Comparison of ENCODE assay signal across 24 cellular contexts in genomic region chr6:13664703-13665352, GRCh38. TPM values are rescaled to one million over a fixed set of nuclear protein-coding genes. Genes with fewer than 3 reads are reported as not detected.
DNase-seq lines count a peak whose midpoint lies in the region; ATAC-seq and TF ChIP-seq lines count a peak whose summit lies in the region.
"Had no signal": no experiment of that assay in that cellular context is flagged by ENCODE, and none has a peak within 500 bp of the region (broad histone marks: within the 10 kb centered on the region; RNA-seq: fewer than 3 reads in every experiment).

No MANE protein-coding gene starts in this region.

- peak overlapping the region; percentile 23 for H3K4me2 ChIP-seq in Loucy (ENCODE audit: low read depth, low read length, poor library complexity, severe bottlenecking)
- no peak overlapping the region for H3K4me2 ChIP-seq in fibroblast of lung (ENCODE audit: extremely low read depth, insufficient read depth, low read length)

- H3K27me3 Mint-ChIP-seq in osteocyte (ENCODE audit: unreplicated experiment): no peaks in the 10 kb centered on the region
- H3K27me3 Mint-ChIP-seq: activated CD4-positive, alpha-beta T cell treated with anti-CD3 and anti-CD28 coated beads, Interleukin-2, amount 10 ng/mL, durations not matched to agents 24 days and 14 days; IgD-negative memory B cell; stimulated activated memory B cell treated with anti-CD40 and anti-IgM and Interleukin-4, amounts not matched to agents 10 μg/mL and 1 μg/mL and 100 μg/mL, for 72 hours had no signal

- H3K4me1 Mint-ChIP-seq in osteocyte (ENCODE audit: unreplicated experiment): peaks cover 46% of the 10 kb centered on the region

- H3K9ac ChIP-seq in Loucy (ENCODE audit: low read depth, low read length, poor library complexity, severe bottlenecking) (no peak overlapping the region), fibroblast of lung (ENCODE audit: insufficient read depth, low read length) (no peak overlapping the region)

- no peaks in the 10 kb centered on the region for H3K9me2 ChIP-seq in Loucy (replicated peaks; ENCODE audit: low read depth, low read length)

- TF ChIP-seq CTCF in Loucy (conservative IDR thresholded peaks at IDR 0.05; ENCODE audit: low read length) (no peak), fibroblast of lung (conservative IDR thresholded peaks at IDR 0.05 in 1 of 2, IDR thresholded peaks at IDR 0.05 in 1 of 2; ENCODE audit: low read depth in 1 of 2, low read length in 2 of 2) (no peak), osteocyte (IDR thresholded peaks at IDR 0.05) (no peak), uterus (IDR thresholded peaks at IDR 0.05) (no peak)

- H3K27ac Mint-ChIP-seq in osteocyte (ENCODE audit: unreplicated experiment): peak overlapping the region; percentile 11
- H3K27ac Mint-ChIP-seq: activated CD4-positive, alpha-beta T cell treated with anti-CD3 and anti-CD28 coated beads, Interleukin-2, amount 10 ng/mL, durations not matched to agents 24 days and 14 days; IgD-negative memory B cell; stimulated activated memory B cell treated with anti-CD40 and anti-IgM and Interleukin-4, amounts not matched to agents 10 μg/mL and 1 μg/mL and 100 μg/mL, for 72 hours had no signal

- peaks cover 55% of the 10 kb centered on the region for H3K4me1 ChIP-seq in Loucy (ENCODE audit: insufficient read depth, low read length, poor library complexity, severe bottlenecking)
- peaks cover 2% of the 10 kb centered on the region for H3K4me1 ChIP-seq in fibroblast of lung (ENCODE audit: control insufficient read depth, extremely low read depth, insufficient read depth, low read length)
- peaks cover 0 to 4% of the 10 kb centered on the region in 2 donors for H3K4me1 ChIP-seq in uterus

- no peaks in the 10 kb centered on the region for H3K9me3 ChIP-seq in Loucy (ENCODE audit: insufficient read depth, low read depth, low read length)
- no peaks in the 10 kb centered on the region for H3K9me3 ChIP-seq in fibroblast of lung (ENCODE audit: control insufficient read depth, insufficient read depth, low read depth, low read length)
- no peaks in the 10 kb centered on the region for H3K9me3 ChIP-seq in uterus
- H3K9me3 ChIP-seq: psoas muscle, testis, vagina had no signal

- no peaks in the 10 kb centered on the region for H3K27me3 ChIP-seq in Loucy (ENCODE audit: insufficient read depth, low read length, poor library complexity, severe bottlenecking)
- H3K27me3 ChIP-seq in fibroblast of lung (ENCODE audit: control insufficient read depth, insufficient read depth, low read length): no peaks in the 10 kb centered on the region
- H3K27me3 ChIP-seq in uterus: no peaks in the 10 kb centered on the region
- H3K27me3 ChIP-seq: testis, vagina had no signal

- intact Hi-C loops in uterus (cut with DNase I; ENCODE audit: low total_unique reads): no loop called here

- H3K79me2 ChIP-seq in Loucy (ENCODE audit: insufficient read depth, low read length) (peaks cover 100% of the 10 kb centered on the region), fibroblast of lung (ENCODE audit: control insufficient read depth, insufficient read depth, low read length) (peaks cover 85% of the 10 kb centered on the region)

- DNase-seq in EL (peak; percentile 28), fibroblast of lung (ENCODE audit: low read depth in 2 of 2) (peak; percentile 28 to 62), osteocyte (ENCODE audit: extremely low spot score, unreplicated experiment) (no peak), uterus (no peak), SIG-M5 treated with dmso at 0.1 percent for 504 hours (lab: John Stamatoyannopoulos, UW; ENCODE audit: unreplicated experiment) (no peak)
- DNase-seq: activated CD4-positive, alpha-beta T cell treated with anti-CD3 and anti-CD28 coated beads, Interleukin-2, amount 10 ng/mL, durations not matched to agents 24 days and 14 days; activated effector memory CD4-positive, alpha-beta T cell treated with Interleukin-2 at 50 U/mL for 16 hours; aorta; central memory CD4-positive, alpha-beta T cell; DMS79; NCI-H526 treated with DMSO at 0.1 percent for 48 hours; psoas muscle; stimulated activated CD4-positive, alpha-beta T cell treated with anti-CD3 and anti-CD28 coated beads, Interleukin-2, amount 100 ng/mL, for 24 hours; T-helper 2 cell; testis had no signal

- H3K36me3 Mint-ChIP-seq in osteocyte (ENCODE audit: unreplicated experiment): peaks cover 8% of the 10 kb centered on the region

- H3K4me3 ChIP-seq in Loucy (ENCODE audit: low read length, poor library complexity, severe bottlenecking) (no peak overlapping the region), fibroblast of lung (replicated peaks in 1 of 4; ENCODE audit: control extremely low read depth in 1 of 4, insufficient read depth in 1 of 4, low read depth in 3 of 4, low read length in 4 of 4) (no peak overlapping the region), uterus (no peak overlapping the region)
- H3K4me3 ChIP-seq: lung, psoas muscle, SK-N-MC, skin epidermis, testis, vagina had no signal

- H2AFZ ChIP-seq in Loucy (ENCODE audit: low read length) (no peak overlapping the region), fibroblast of lung (ENCODE audit: low read length) (no peak overlapping the region)

- no peak overlapping the region for H3K27ac ChIP-seq in fibroblast of lung (ENCODE audit: insufficient read depth, low read length)
- no peak overlapping the region for H3K27ac ChIP-seq in uterus
- H3K27ac ChIP-seq: epithelial cell of prostate, psoas muscle, skin epidermis, testis, vagina had no signal

- H3K36me3 ChIP-seq in Loucy (ENCODE audit: insufficient read depth, low read length) (0 out of 2 replicates have a peak, but pooled peaks cover 6% of the 10 kb centered on the region), fibroblast of lung (ENCODE audit: control insufficient read depth, insufficient read depth, low read length) (no peaks in the 10 kb centered on the region), uterus (no peaks in the 10 kb centered on the region)
- H3K36me3 ChIP-seq: vagina had no signal

- H3F3A ChIP-seq in Loucy (ENCODE audit: low read depth): 0 out of 2 replicates have a peak, but pooled peaks cover 2% of the 10 kb centered on the region

- no peak for ATAC-seq in GM21381 (IDR thresholded peaks at IDR 0.05; ENCODE audit: unreplicated experiment)
- ATAC-seq: psoas muscle; stimulated activated memory B cell treated with anti-CD40 and anti-IgM and Interleukin-4, amounts not matched to agents 10 μg/mL and 1 μg/mL and 100 μg/mL, for 72 hours had no signal

- TF ChIP-seq POLR2A in uterus (IDR thresholded peaks at IDR 0.05): no peak

- H3K4me3 Mint-ChIP-seq in osteocyte (ENCODE audit: unreplicated experiment): no peak overlapping the region
- H3K4me3 Mint-ChIP-seq: activated CD4-positive, alpha-beta T cell treated with anti-CD3 and anti-CD28 coated beads, Interleukin-2, amount 10 ng/mL, durations not matched to agents 24 days and 14 days; stimulated activated memory B cell treated with anti-CD40 and anti-IgM and Interleukin-4, amounts not matched to agents 10 μg/mL and 1 μg/mL and 100 μg/mL, for 72 hours had no signal

- peaks cover 90% of the 10 kb centered on the region for H4K20me1 ChIP-seq in Loucy (ENCODE audit: insufficient read depth, low read length, poor library complexity, severe bottlenecking)
- H4K20me1 ChIP-seq in fibroblast of lung (ENCODE audit: control insufficient read depth, extremely low read depth, insufficient read depth, low read length): peaks cover 2% of the 10 kb centered on the region

- no peaks in the 10 kb centered on the region for H3K9me3 Mint-ChIP-seq in osteocyte (ENCODE audit: unreplicated experiment)
- H3K9me3 Mint-ChIP-seq: stimulated activated memory B cell treated with anti-CD40 and anti-IgM and Interleukin-4, amounts not matched to agents 10 μg/mL and 1 μg/mL and 100 μg/mL, for 72 hours had no signal

RNA-seq across cellular contexts. Expression of gene RANBP9, which starts 46.8 kb away (rescaled TPM):
- total RNA-seq in fibroblast of lung: 39.8 and 48.7 TPM in 2 replicates
- 46.2 and 46.7 TPM in 2 replicates for polyA plus RNA-seq in fibroblast of lung
- 30.6 and 35.2 TPM in 2 replicates for polyA plus RNA-seq in fibroblast of lung (2012)
- 9.3 and 12.2 TPM in 2 replicates for polyA minus RNA-seq in fibroblast of lung (ENCODE audit: low replicate concordance)
- total RNA-seq in osteocyte: 53.6 and 55.4 TPM in 2 replicates
- total RNA-seq in uterus: 10 to 100 TPM; 22.6 to 49.0 (median 40.9) TPM

RNA-seq across cellular contexts. Expression of gene NOL7, which starts 49.7 kb away (rescaled TPM):
- total RNA-seq in fibroblast of lung (43.9 and 47.2 TPM in 2 replicates), osteocyte (48.7 and 50.9 TPM in 2 replicates), uterus (10 to 100 TPM; 49.4 to 64.7 (median 55.7) TPM)
- polyA plus RNA-seq in fibroblast of lung: 48.0 and 50.7 TPM in 2 replicates
- polyA plus RNA-seq in fibroblast of lung (2012): 62.9 and 71.2 TPM in 2 replicates
- 0.52 and 0.55 TPM in 2 replicates for polyA minus RNA-seq in fibroblast of lung (ENCODE audit: low replicate concordance)

Comparison
In these comparisons a context has a peak if more than half of its experiments do, and no peak if none do; other contexts are left out.
1. DNase-seq: peak in EL (single experiment) and fibroblast of lung (2 of 2); none in osteocyte (single experiment), uterus (0 of 2) and SIG-M5 treated with dmso at 0.1 percent for 504 hours (single experiment).